ENCODE assay signal across 8 cellular contexts in the genomic region with DNA sequence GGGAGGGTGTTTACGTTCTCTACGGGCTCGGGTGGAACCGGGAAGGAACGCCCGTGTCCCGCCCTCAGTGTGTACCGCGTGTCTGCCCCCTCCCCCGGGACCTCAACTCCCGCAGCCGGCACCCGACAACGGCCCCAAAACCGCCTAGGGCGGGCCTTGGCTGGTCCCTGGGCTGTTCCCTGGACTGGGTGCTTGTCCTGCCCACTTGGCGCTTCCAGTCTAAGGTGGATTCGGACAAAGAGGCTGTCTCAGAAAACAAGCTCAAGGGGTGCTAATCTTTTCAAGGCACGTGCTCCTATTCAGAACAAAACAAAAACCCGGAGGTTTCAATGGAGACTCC. TPM values are rescaled to one million over a fixed set of nuclear protein-coding genes. Genes with fewer than 3 reads are reported as not detected.
DNase-seq lines count a peak whose midpoint lies in the region; ATAC-seq, FAIRE-seq and TF ChIP-seq lines count a peak whose summit lies in the region.

No MANE protein-coding gene starts in this region.

- H3K27ac Mint-ChIP-seq in mesothelial cell of epicardium = peak overlapping the region; percentile 82

- peaks cover 44% of the 10 kb centered on the region for H3K79me2 ChIP-seq in K562 (ENCODE audit: control insufficient read depth, insufficient read depth, low read length)

- FAIRE-seq in K562 (lab: Jason Lieb, UNC) = no peak

- 74% methylated on average over 4 of the region's 20 CpGs for WGBS in K562 (ENCODE audit: insufficient coverage, low coverage, missing lambda C conversion rate)

- no TSS peak for BruUV-seq in A673 (replicated peaks; lab: Mats Ljungman, UMichigan)
- BruUV-seq in K562 (replicated peaks; lab: Mats Ljungman, UMichigan) = no TSS peak

- H3K4me1 ChIP-seq in A673 (ENCODE audit: insufficient read depth, low read length, poor library complexity, severe bottlenecking) = peaks cover 21% of the 10 kb centered on the region
- H3K4me1 ChIP-seq in K562 (replicated peaks in 1 of 2; ENCODE audit: control insufficient read depth in 2 of 2, insufficient read depth in 2 of 2, low read length in 2 of 2) = peaks cover 4 to 5% of the 10 kb centered on the region in 2 experiments; a peak in 3 of 5 replicates

- peaks cover 4% of the 10 kb centered on the region for H3K36me3 Mint-ChIP-seq in mesothelial cell of epicardium

- peaks cover 10% of the 10 kb centered on the region for H3K36me3 ChIP-seq in A673 (ENCODE audit: insufficient read depth, low read length, poor library complexity, severe bottlenecking)
- peaks cover 10% of the 10 kb centered on the region for H3K36me3 ChIP-seq in K562 (ENCODE audit: control insufficient read depth, insufficient read depth, low read length)

- H3K9me3 ChIP-seq in A673 (ENCODE audit: low read depth, low read length, poor library complexity, severe bottlenecking) (no peaks in the 10 kb centered on the region), K562 (replicated peaks; ENCODE audit: control insufficient read depth, insufficient read depth, low read depth, low read length) (peaks cover 4% of the 10 kb centered on the region)

- POLR2A ChIA-PET in A673 (lab: Charles Lee; ENCODE audit: low non-redundant PET) (no interaction called here), K562 (lab: Yijun Ruan, JAX) (interaction anchor here (0.7 to 3.1 kb wide), 3 partner anchors 11 to 79 kb away, joined by 3 to 12 read pairs (median 4); no protein-coding TSS in a partner anchor)

- H3K4me3 Mint-ChIP-seq in mesothelial cell of epicardium = peak overlapping the region; percentile 100

- no peaks in the 10 kb centered on the region for H3K9me1 ChIP-seq in K562 (ENCODE audit: control insufficient read depth, insufficient read depth, low read length)

- H3K27ac ChIP-seq in A673 (ENCODE audit: low read depth, low read length, poor library complexity, severe bottlenecking) (peak overlapping the region; percentile 53), K562 (ENCODE audit: extremely low read depth, low read depth, low read length) (peak overlapping the region; percentile 63)

- TF ChIP-seq RAD21 in K562 (CRISPR knock-in tag; conservative IDR thresholded peaks at IDR 0.05 in 1 of 2, IDR thresholded peaks at IDR 0.05 in 1 of 2) = no peak

- ATAC-seq in K562 = no peak

- H3K9ac ChIP-seq in K562 (ENCODE audit: insufficient read depth in 1 of 2, low read depth in 2 of 2, low read length in 2 of 2) = peak overlapping the region; percentile 53 to 85; a peak in 3 of 4 replicates

- H4K20me1 ChIP-seq in K562 (replicated peaks; ENCODE audit: control insufficient read depth, insufficient read depth, low read length) = no peaks in the 10 kb centered on the region

- no peaks in the 10 kb centered on the region for H3K27me3 Mint-ChIP-seq in mesothelial cell of epicardium (ENCODE audit: low read depth)

- peak overlapping the region; percentile 98 for H2AFZ ChIP-seq in K562 (ENCODE audit: low read depth, low read length)

- TF ChIP-seq POLR2A in K562 (conservative IDR thresholded peaks at IDR 0.05) = no peak

- intact Hi-C loops in A673 (cut with micrococcal nuclease; ENCODE audit: unreplicated experiment) (loop anchor here (10.0 kb wide), 1 partner anchor 98 kb away; no protein-coding TSS in a partner anchor), K562 (cut with micrococcal nuclease) (loop anchor here (10.0 kb wide), 1 partner anchor 208 kb away; no protein-coding TSS in a partner anchor)

- no peak for TF ChIP-seq EP300 in K562 (IDR thresholded peaks at IDR 0.05; ENCODE audit: low read length)

- peaks cover 40% of the 10 kb centered on the region for H3K4me1 Mint-ChIP-seq in mesothelial cell of epicardium

- peak overlapping the region; percentile 60; the same call in 1 of the 2 replicates for H3K4me2 ChIP-seq in K562 (ENCODE audit: insufficient read depth, low read length)

- DNase-seq in A673 (ENCODE audit: low spot score) = no peak
- DNase-seq in HFF-Myc (ENCODE audit: extremely low read depth, low read depth) = no peak
- no peak for DNase-seq in K562 (ENCODE audit: extremely low read depth in 1 of 4, low spot score in 3 of 4)
- DNase-seq in mesothelial cell of epicardium (ENCODE audit: low spot score in 2 of 2, unreplicated experiment in 2 of 2) = no peak
- DNase-seq in DMS114 treated with DMSO at 0.1 percent for 48 hours (lab: John Stamatoyannopoulos, UW; ENCODE audit: unreplicated experiment) = no peak
- DNase-seq in germinal center (ENCODE audit: low spot score) = no peak
- DNase-seq in islet precursor cell = no peak
- DNase-seq in SIG-M5 treated with dmso at 0.1 percent for 504 hours (lab: John Stamatoyannopoulos, UW; ENCODE audit: unreplicated experiment) = no peak

- CTCF ChIA-PET in A673 (lab: Charles Lee) = no interaction called here
- CTCF ChIA-PET in K562 (lab: Yijun Ruan, JAX; ENCODE audit: low intra/inter-chr PET ratio) = no interaction called here

- H3K9me3 Mint-ChIP-seq in mesothelial cell of epicardium = no peaks in the 10 kb centered on the region

- in situ Hi-C loops in K562 (cut with MboI) = no loop called here

- H3K4me3 ChIP-seq in A673 (ENCODE audit: low read depth, low read length, poor library complexity, severe bottlenecking) (peak overlapping the region; percentile 95), HFF-Myc (replicated peaks; ENCODE audit: low read depth, low read length) (peak overlapping the region; percentile 80), K562 (peak overlapping the region; percentile 43)

- TF ChIP-seq CTCF in A673 (conservative IDR thresholded peaks at IDR 0.05; ENCODE audit: low read depth, low read length) (no peak), HFF-Myc (IDR thresholded peaks at IDR 0.05; ENCODE audit: low read depth, low read length, missing control alignments) (no peak), K562 (IDR thresholded peaks at IDR 0.05 in 2 of 3, conservative IDR thresholded peaks at IDR 0.05 in 1 of 3; ENCODE audit: insufficient read depth in 2 of 3, low read depth in 1 of 3, low read length in 3 of 3) (no peak), mesothelial cell of epicardium (IDR thresholded peaks at IDR 0.05; ENCODE audit: unreplicated experiment) (no peak)

- H3K27me3 ChIP-seq in A673 (replicated peaks; ENCODE audit: insufficient read depth, low read depth, low read length, poor library complexity) (no peaks in the 10 kb centered on the region), K562 (ENCODE audit: control insufficient read depth in 2 of 2, insufficient read depth in 2 of 2, low read length in 2 of 2) (peaks cover 2 to 6% of the 10 kb centered on the region in 2 experiments; a peak in 2 of 5 replicates)

TF ChIP-seq in K562, 482 proteins besides CTCF, POLR2A, EP300 and RAD21 (continues in another document):
- no peak for TF ChIP-seq HMG20A (CRISPR knock-in tag; conservative IDR thresholded peaks at IDR 0.05)
- no peak for TF ChIP-seq ZNF212 (CRISPR knock-in tag; IDR thresholded peaks at IDR 0.05)

RNA-seq across cellular contexts. Expression of a gene that starts 0.4 kb away (rescaled TPM):
- total RNA-seq in A673 (2021) (22.2 and 24.2 TPM in 2 replicates), K562 (2014; rRNA removed) (17.0 and 18.5 TPM in 2 replicates), K562 (2014; rRNA removed; fragmentation: Illumina TruSeq; extraction: Trizol) (17.3 and 17.7 TPM in 2 replicates), K562 (2015; rRNA removed; fragmentation: Illumina TruSeq; extraction: Trizol) (20.3 and 22.6 TPM in 2 replicates), K562 (2021) (11.8 and 13.0 TPM in 2 replicates), mesothelial cell of epicardium (42.1 to 43.5 TPM (median 42.9 TPM) in 3 replicates)
- total RNA-seq in K562 (2011; cell fraction: chromatin; rRNA removed; ENCODE audit: low replicate concordance) = 59.0 and 147 TPM in 2 replicates
- total RNA-seq in K562 (2011; cell fraction: nucleolus; rRNA removed) = 30.5 and 35.3 TPM in 2 replicates
- total RNA-seq in K562 (2011; cell fraction: nucleoplasm; rRNA removed) = 75.2 and 130 TPM in 2 replicates
- polyA plus RNA-seq in K562 (2011; rRNA removed) (21.1 and 23.1 TPM in 2 replicates), K562 (2014; fragmentation: Illumina TruSeq; extraction: Trizol) (9.6 and 10.5 TPM in 2 replicates), K562 (2014; fragmentation: Nextera tagmentation; extraction: Ambion mirVana) (10 to 100 TPM; 12.9 to 13.9 TPM), K562 (2014; rRNA removed) (11.9 and 14.6 TPM in 2 replicates)
- 3.1 and 7.4 TPM in 2 replicates for polyA plus RNA-seq in K562 (2011; cell fraction: cytosol; rRNA removed)
- 60.8 and 88.8 TPM in 2 replicates for polyA plus RNA-seq in K562 (2011; cell fraction: nucleus; rRNA removed)
- polyA plus RNA-seq in K562 (2012) = 9.0 and 9.9 TPM in 2 replicates
- polyA minus RNA-seq in K562 (2011; rRNA and poly(A)+ RNA removed) = 69.5 and 71.9 TPM in 2 replicates
- polyA minus RNA-seq in K562 (2011; cell fraction: cytosol; rRNA and poly(A)+ RNA removed) = 6.1 and 7.1 TPM in 2 replicates
- polyA minus RNA-seq in K562 (2011; cell fraction: nucleus; rRNA and poly(A)+ RNA removed) = 71.5 and 133 TPM in 2 replicates

RNA-seq across cellular contexts. Expression of a gene that starts 37.0 kb away (rescaled TPM):
- total RNA-seq in A673 (2021) = 0.42 TPM in 1 of 2 replicates, not detected in the other
- total RNA-seq in K562 (2011; cell fraction: chromatin; rRNA removed; ENCODE audit: low replicate concordance) = not detected in 2 replicates
- total RNA-seq in K562 (2011; cell fraction: nucleolus; rRNA removed) = not detected in 2 replicates
- not detected in 2 replicates for total RNA-seq in K562 (2011; cell fraction: nucleoplasm; rRNA removed)
- total RNA-seq in K562 (2014; rRNA removed) = not detected in 2 replicates
- not detected in 2 replicates for total RNA-seq in K562 (2014; rRNA removed; fragmentation: Illumina TruSeq; extraction: Trizol)
- total RNA-seq in K562 (2015; rRNA removed; fragmentation: Illumina TruSeq; extraction: Trizol) = not detected in 2 replicates
- 0.09 TPM in 1 of 2 replicates, not detected in the other for total RNA-seq in K562 (2021)
- not detected in 2 replicates for polyA plus RNA-seq in K562 (2011; rRNA removed)
- polyA plus RNA-seq in K562 (2011; cell fraction: cytosol; rRNA removed) = not detected in 2 replicates
- 0.04 and 0.08 TPM in 2 replicates for polyA plus RNA-seq in K562 (2011; cell fraction: nucleus; rRNA removed)
- polyA plus RNA-seq in K562 (2012) = 0.08 and 0.18 TPM in 2 replicates
- polyA plus RNA-seq in K562 (2014; fragmentation: Illumina TruSeq; extraction: Trizol) = not detected in 2 replicates
- not detected for polyA plus RNA-seq in K562 (2014; fragmentation: Nextera tagmentation; extraction: Ambion mirVana)
- 0.09 TPM in 1 of 2 replicates, not detected in the other for polyA plus RNA-seq in K562 (2014; rRNA removed)
- not detected in 2 replicates for polyA minus RNA-seq in K562 (2011; rRNA and poly(A)+ RNA removed)
- polyA minus RNA-seq in K562 (2011; cell fraction: cytosol; rRNA and poly(A)+ RNA removed) = not detected in 2 replicates
- polyA minus RNA-seq in K562 (2011; cell fraction: nucleus; rRNA and poly(A)+ RNA removed) = 0.13 TPM in 1 of 2 replicates, not detected in the other
- 12.3 to 13.7 TPM (median 13.6 TPM) in 3 replicates for total RNA-seq in mesothelial cell of epicardium

Comparison
In these comparisons a context has a peak if more than half of its experiments do, and no peak if none do; other contexts are left out.
1. H3K4me3 ChIP-seq: peak in every context shown above with its lines; median percentile 95 in A673; 80 in HFF-Myc; 43 in K562.